Comparison of ENCODE assay signal across 37 cellular contexts in genomic region chr2:220036431-220036830, GRCh38.
"Had no signal": no experiment of that assay in that cellular context is flagged by ENCODE, and none has a peak within 500 bp of the region (broad histone marks: within the 10 kb centered on the region; RNA-seq: fewer than 3 reads in every experiment).

No MANE protein-coding gene starts in this region.

- DNase-seq: activated B cell treated with CpG ODN at 0.5 μM for 24 hours; activated CD4-positive, alpha-beta memory T cell treated with anti-CD3 and anti-CD28 coated beads, Interleukin-2, amount 10 ng/mL, durations not matched to agents 7 days and 5 days; activated CD4-positive, alpha-beta T cell treated with anti-CD3 and anti-CD28 coated beads for 4 hours; activated CD4-positive, alpha-beta T cell treated with anti-CD3 and anti-CD28 coated beads, Interleukin-2, amount 50 U/mL, for 1 hour; activated CD4-positive, CD25-positive, alpha-beta regulatory T cell treated with anti-CD3 and anti-CD28 coated beads, Interleukin-2, amount 50 U/mL, for 72 hours; activated CD8-positive, alpha-beta memory T cell treated with anti-CD3 and anti-CD28 coated beads for 24 hours; activated CD8-positive, alpha-beta memory T cell treated with anti-CD3 and anti-CD28 coated beads, Interleukin-2, amount 10 ng/mL, durations not matched to agents 7 days and 5 days; activated CD8-positive, alpha-beta memory T cell treated with anti-CD3 and anti-CD28 coated beads, Interleukin-2, amount 50 U/mL, for 48 hours; activated effector memory CD4-positive, alpha-beta T cell treated with Interleukin-2 at 50 U/mL for 16 hours; activated naive CD4-positive, alpha-beta T cell treated with anti-CD3 and anti-CD28 coated beads, Interleukin-2, amount 10 ng/mL, durations not matched to agents 7 days and 5 days; activated naive CD8-positive, alpha-beta T cell treated with anti-CD3 and anti-CD28 coated beads, Interleukin-2, amount 50 U/mL, for 24 hours; activated T-cell treated with anti-CD3 and anti-CD28 coated beads, Interleukin-2, amount 50 U/mL, for 48 hours; anterior cingulate cortex; brain microvascular endothelial cell; Karpas-422; NCI-H1105; NCI-H1417 treated with DMSO at 0.1 percent for 48 hours; NCI-H187 treated with DMSO at 0.1 percent for 48 hours; NCI-H2081; NCI-H2171 treated with DMSO at 0.1 percent for 48 hours; NCI-H2227 treated with DMSO at 0.1 percent for 48 hours; NCI-H446; NCI-H510A treated with DMSO at 0.1 percent for 48 hours; NCI-H526 treated with DMSO at 0.1 percent for 48 hours; NCI-H82; PC-3; Peyer's patch; RPMI8226; SIG-M5; T-helper 1 cell; T-helper 2 cell; T-helper 9 cell had no signal

- H3K27ac ChIP-seq: brain microvascular endothelial cell, Peyer's patch, VCaP had no signal

- H3K36me3 ChIP-seq: brain microvascular endothelial cell, Peyer's patch had no signal

- H3K27me3 Mint-ChIP-seq: activated B cell treated with CpG ODN at 0.5 μM for 24 hours; activated CD4-positive, alpha-beta memory T cell treated with anti-CD3 and anti-CD28 coated beads, Interleukin-2, amount 10 ng/mL, durations not matched to agents 7 days and 5 days; activated CD8-positive, alpha-beta memory T cell treated with anti-CD3 and anti-CD28 coated beads, Interleukin-2, amount 10 ng/mL, durations not matched to agents 7 days and 5 days; activated naive CD4-positive, alpha-beta T cell treated with anti-CD3 and anti-CD28 coated beads, Interleukin-2, amount 10 ng/mL, durations not matched to agents 7 days and 5 days; activated naive CD8-positive, alpha-beta T cell treated with anti-CD3 and anti-CD28 coated beads, Interleukin-2, amount 50 U/mL, for 24 hours; central memory CD8-positive, alpha-beta T cell had no signal

- H3K4me3 ChIP-seq: Peyer's patch had no signal

- H3K9me3 Mint-ChIP-seq: activated B cell treated with CpG ODN at 0.5 μM for 24 hours; activated CD4-positive, alpha-beta memory T cell treated with anti-CD3 and anti-CD28 coated beads, Interleukin-2, amount 10 ng/mL, durations not matched to agents 7 days and 5 days; activated naive CD4-positive, alpha-beta T cell treated with anti-CD3 and anti-CD28 coated beads, Interleukin-2, amount 10 ng/mL, durations not matched to agents 7 days and 5 days; activated naive CD8-positive, alpha-beta T cell treated with anti-CD3 and anti-CD28 coated beads, Interleukin-2, amount 50 U/mL, for 24 hours had no signal

- H3K27me3 ChIP-seq: brain microvascular endothelial cell, Peyer's patch had no signal

- H3K9me3 ChIP-seq: Peyer's patch had no signal

- H3K36me3 Mint-ChIP-seq: activated CD8-positive, alpha-beta memory T cell treated with anti-CD3 and anti-CD28 coated beads, Interleukin-2, amount 10 ng/mL, durations not matched to agents 7 days and 5 days; activated naive CD4-positive, alpha-beta T cell treated with anti-CD3 and anti-CD28 coated beads, Interleukin-2, amount 10 ng/mL, durations not matched to agents 7 days and 5 days; activated naive CD8-positive, alpha-beta T cell had no signal

- H3K4me3 Mint-ChIP-seq: activated B cell treated with CpG ODN at 0.5 μM for 24 hours; activated CD4-positive, alpha-beta memory T cell treated with anti-CD3 and anti-CD28 coated beads, Interleukin-2, amount 10 ng/mL, durations not matched to agents 7 days and 5 days; activated CD8-positive, alpha-beta memory T cell treated with anti-CD3 and anti-CD28 coated beads, Interleukin-2, amount 10 ng/mL, durations not matched to agents 7 days and 5 days; activated naive CD4-positive, alpha-beta T cell treated with anti-CD3 and anti-CD28 coated beads, Interleukin-2, amount 10 ng/mL, durations not matched to agents 7 days and 5 days; activated naive CD8-positive, alpha-beta T cell; activated naive CD8-positive, alpha-beta T cell treated with anti-CD3 and anti-CD28 coated beads, Interleukin-2, amount 50 U/mL, for 24 hours; central memory CD8-positive, alpha-beta T cell had no signal

- ATAC-seq: activated CD8-positive, alpha-beta memory T cell treated with anti-CD3 and anti-CD28 coated beads, Interleukin-2, amount 10 ng/mL, durations not matched to agents 7 days and 5 days; activated naive CD8-positive, alpha-beta T cell treated with anti-CD3 and anti-CD28 coated beads, Interleukin-2, amount 50 U/mL, for 24 hours; PC-3; Right ventricle myocardium inferior; SK-N-SH treated with all-trans-retinoic acid at 6 μM for 48 hours had no signal

- H3K4me1 Mint-ChIP-seq: activated B cell treated with CpG ODN at 0.5 μM for 24 hours; activated CD4-positive, alpha-beta memory T cell treated with anti-CD3 and anti-CD28 coated beads, Interleukin-2, amount 10 ng/mL, durations not matched to agents 7 days and 5 days; activated CD8-positive, alpha-beta memory T cell treated with anti-CD3 and anti-CD28 coated beads, Interleukin-2, amount 10 ng/mL, durations not matched to agents 7 days and 5 days; activated naive CD4-positive, alpha-beta T cell treated with anti-CD3 and anti-CD28 coated beads, Interleukin-2, amount 10 ng/mL, durations not matched to agents 7 days and 5 days; activated naive CD8-positive, alpha-beta T cell treated with anti-CD3 and anti-CD28 coated beads, Interleukin-2, amount 50 U/mL, for 24 hours; central memory CD8-positive, alpha-beta T cell had no signal

- H3K4me1 ChIP-seq: Peyer's patch had no signal

- H3K27ac Mint-ChIP-seq: activated B cell treated with CpG ODN at 0.5 μM for 24 hours; activated CD4-positive, alpha-beta memory T cell treated with anti-CD3 and anti-CD28 coated beads, Interleukin-2, amount 10 ng/mL, durations not matched to agents 7 days and 5 days; activated CD8-positive, alpha-beta memory T cell treated with anti-CD3 and anti-CD28 coated beads, Interleukin-2, amount 10 ng/mL, durations not matched to agents 7 days and 5 days; activated naive CD4-positive, alpha-beta T cell treated with anti-CD3 and anti-CD28 coated beads, Interleukin-2, amount 10 ng/mL, durations not matched to agents 7 days and 5 days; activated naive CD8-positive, alpha-beta T cell; activated naive CD8-positive, alpha-beta T cell treated with anti-CD3 and anti-CD28 coated beads, Interleukin-2, amount 50 U/mL, for 24 hours had no signal
